Comparison of ENCODE assay signal across 1 cellular context in genomic region chr14:23517650-23518329, GRCh38.
TF ChIP-seq lines count a peak whose summit lies in the region.

No MANE protein-coding gene starts in this region.

TF ChIP-seq in H1, 55 proteins besides CTCF, POLR2A, EP300 and RAD21 (continued from another document):
- no peak for TF ChIP-seq TCF12 (IDR thresholded peaks at IDR 0.05; ENCODE audit: low read depth, low read length)
- no peak for TF ChIP-seq EZH2 (IDR thresholded peaks at IDR 0.05; ENCODE audit: low read depth, low read length, severe bottlenecking)
- TF ChIP-seq GABPA (IDR thresholded peaks at IDR 0.05; ENCODE audit: borderline replicate concordance, insufficient read depth, low read length): no peak
- TF ChIP-seq KDM5A (IDR thresholded peaks at IDR 0.05; ENCODE audit: low read length): no peak
- TF ChIP-seq E2F6 (IDR thresholded peaks at IDR 0.05): no peak
- TF ChIP-seq ASH2L (IDR thresholded peaks at IDR 0.05; ENCODE audit: low read length): no peak
- TF ChIP-seq USF2 (IDR thresholded peaks at IDR 0.05; ENCODE audit: low read length): no peak
- no peak for TF ChIP-seq RNF2 (IDR thresholded peaks at IDR 0.05; ENCODE audit: borderline replicate concordance, low read depth, low read length, missing control alignments, poor library complexity, severe bottlenecking)
